1 cellular context compared by ENCODE assay signal in the genomic region with DNA sequence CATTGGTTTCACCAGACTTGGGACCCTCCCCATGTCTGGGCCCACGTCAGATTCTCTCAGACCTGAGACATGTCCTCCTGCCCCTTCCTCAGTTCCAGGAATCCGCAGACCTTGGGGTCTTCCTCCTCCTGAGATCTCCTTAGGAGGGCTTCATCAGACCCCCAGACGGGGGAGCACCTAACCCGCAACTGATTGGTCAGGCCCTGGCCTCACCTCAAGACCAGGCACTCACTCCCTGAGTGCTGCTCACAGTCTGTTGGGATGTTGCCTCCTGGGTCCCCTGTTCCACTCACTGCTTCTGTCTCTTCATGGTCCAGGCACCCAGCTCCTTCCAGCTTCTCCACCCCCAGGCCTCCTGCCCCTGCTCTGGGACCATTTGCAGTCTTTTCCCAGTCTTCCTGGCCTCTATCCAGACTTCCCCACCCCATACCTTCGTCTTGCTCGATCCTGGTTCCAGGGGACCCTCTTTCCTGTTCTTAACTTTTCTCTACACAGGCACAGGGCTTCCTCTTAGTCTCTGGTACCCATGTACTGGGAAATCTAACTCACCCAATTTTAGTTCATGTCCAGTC.
TF ChIP-seq lines count a peak whose summit lies in the region.

No MANE protein-coding gene starts in this region.

TF ChIP-seq in endothelial cell of umbilical vein, 7 proteins besides CTCF, POLR2A, EP300 and RAD21:
- no peak for TF ChIP-seq JUN (IDR thresholded peaks at IDR 0.05; ENCODE audit: borderline replicate concordance, insufficient read depth, insufficient read length, low read depth)
- TF ChIP-seq POLR2AphosphoS5 (IDR thresholded peaks at IDR 0.05; ENCODE audit: insufficient read depth, low read depth, low read length) = no peak
- no peak for TF ChIP-seq EZH2 (IDR thresholded peaks at IDR 0.05; ENCODE audit: borderline replicate concordance, low read depth, low read length, severe bottlenecking)
- no peak for TF ChIP-seq GATA2 (IDR thresholded peaks at IDR 0.05; ENCODE audit: insufficient read depth, insufficient read length, low read depth, low read length)
